In the genomic region with DNA sequence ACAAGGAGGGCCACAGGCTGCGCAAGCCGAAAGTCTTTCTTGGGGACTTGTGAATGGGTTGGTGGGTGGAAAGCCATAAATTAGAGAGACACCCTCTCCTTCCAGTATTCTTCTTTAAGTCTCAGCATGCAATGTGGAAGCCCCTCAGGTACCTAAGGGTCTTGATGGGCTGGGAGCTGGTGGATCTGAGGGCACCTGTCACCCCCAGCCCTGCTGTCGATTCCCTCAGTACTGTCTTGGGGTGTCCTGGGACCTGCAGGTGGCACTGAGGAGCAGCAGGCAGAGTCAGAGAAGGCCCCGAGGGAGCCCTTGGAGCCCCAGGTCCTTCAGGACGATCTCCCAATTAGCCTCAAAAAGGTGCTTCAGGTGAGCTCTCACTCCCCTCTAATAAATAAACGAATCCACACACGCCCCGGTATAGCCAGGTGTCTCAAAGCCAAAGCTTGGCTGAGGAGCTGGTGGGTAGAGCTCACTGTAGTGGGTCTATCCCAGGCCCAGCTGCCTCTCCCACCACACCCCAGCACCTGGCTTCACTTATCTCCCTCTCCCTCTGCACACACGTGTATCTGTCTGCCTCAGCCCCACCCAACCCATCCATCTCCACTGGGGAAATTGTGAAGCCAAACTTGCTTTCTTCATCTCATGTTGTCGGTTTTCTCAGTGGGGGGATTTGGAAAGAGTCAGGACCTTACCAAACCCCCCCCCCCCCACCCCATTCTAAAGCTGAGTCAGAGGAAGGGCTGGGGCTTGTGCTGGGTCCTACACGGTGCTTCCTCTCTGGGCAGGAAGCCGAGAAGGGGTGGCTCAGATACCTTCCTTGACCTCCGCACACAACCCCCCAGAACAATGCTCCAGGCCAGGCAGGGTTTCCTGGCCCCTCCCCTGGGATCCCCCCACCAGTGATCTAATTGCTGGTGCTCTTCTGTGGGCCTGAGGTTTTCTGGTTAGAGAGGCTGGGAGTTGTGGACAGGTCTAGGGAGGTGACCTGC, we compare ENCODE assay signal across 1 cellular context.
TF ChIP-seq lines count a peak whose summit lies in the region.

No MANE protein-coding gene starts in this region.

TF ChIP-seq in GM23338, 12 proteins besides CTCF, POLR2A, EP300 and RAD21:
- TF ChIP-seq, protein P1, sequence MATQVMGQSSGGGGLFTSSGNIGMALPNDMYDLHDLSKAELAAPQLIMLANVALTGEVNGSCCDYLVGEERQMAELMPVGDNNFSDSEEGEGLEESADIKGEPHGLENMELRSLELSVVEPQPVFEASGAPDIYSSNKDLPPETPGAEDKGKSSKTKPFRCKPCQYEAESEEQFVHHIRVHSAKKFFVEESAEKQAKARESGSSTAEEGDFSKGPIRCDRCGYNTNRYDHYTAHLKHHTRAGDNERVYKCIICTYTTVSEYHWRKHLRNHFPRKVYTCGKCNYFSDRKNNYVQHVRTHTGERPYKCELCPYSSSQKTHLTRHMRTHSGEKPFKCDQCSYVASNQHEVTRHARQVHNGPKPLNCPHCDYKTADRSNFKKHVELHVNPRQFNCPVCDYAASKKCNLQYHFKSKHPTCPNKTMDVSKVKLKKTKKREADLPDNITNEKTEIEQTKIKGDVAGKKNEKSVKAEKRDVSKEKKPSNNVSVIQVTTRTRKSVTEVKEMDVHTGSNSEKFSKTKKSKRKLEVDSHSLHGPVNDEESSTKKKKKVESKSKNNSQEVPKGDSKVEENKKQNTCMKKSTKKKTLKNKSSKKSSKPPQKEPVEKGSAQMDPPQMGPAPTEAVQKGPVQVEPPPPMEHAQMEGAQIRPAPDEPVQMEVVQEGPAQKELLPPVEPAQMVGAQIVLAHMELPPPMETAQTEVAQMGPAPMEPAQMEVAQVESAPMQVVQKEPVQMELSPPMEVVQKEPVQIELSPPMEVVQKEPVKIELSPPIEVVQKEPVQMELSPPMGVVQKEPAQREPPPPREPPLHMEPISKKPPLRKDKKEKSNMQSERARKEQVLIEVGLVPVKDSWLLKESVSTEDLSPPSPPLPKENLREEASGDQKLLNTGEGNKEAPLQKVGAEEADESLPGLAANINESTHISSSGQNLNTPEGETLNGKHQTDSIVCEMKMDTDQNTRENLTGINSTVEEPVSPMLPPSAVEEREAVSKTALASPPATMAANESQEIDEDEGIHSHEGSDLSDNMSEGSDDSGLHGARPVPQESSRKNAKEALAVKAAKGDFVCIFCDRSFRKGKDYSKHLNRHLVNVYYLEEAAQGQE (IDR thresholded peaks at IDR 0.05; ENCODE audit: unreplicated experiment), result no peak
- no peak for TF ChIP-seq CREB1 (CRISPR knock-in tag; IDR thresholded peaks at IDR 0.05; ENCODE audit: low read depth)
- TF ChIP-seq JUNB (IDR thresholded peaks at IDR 0.05; ENCODE audit: unreplicated experiment), result no peak
- no peak for TF ChIP-seq NANOG (IDR thresholded peaks at IDR 0.05; ENCODE audit: borderline replicate concordance)
- TF ChIP-seq ZNF331 (CRISPR knock-in tag; IDR thresholded peaks at IDR 0.05; ENCODE audit: low read depth), result no peak
- TF ChIP-seq EZH2phosphoT487 (IDR thresholded peaks at IDR 0.05; ENCODE audit: unreplicated experiment), result no peak
- TF ChIP-seq STAT1 (IDR thresholded peaks at IDR 0.05; ENCODE audit: unreplicated experiment), result no peak
- TF ChIP-seq, protein P2, sequence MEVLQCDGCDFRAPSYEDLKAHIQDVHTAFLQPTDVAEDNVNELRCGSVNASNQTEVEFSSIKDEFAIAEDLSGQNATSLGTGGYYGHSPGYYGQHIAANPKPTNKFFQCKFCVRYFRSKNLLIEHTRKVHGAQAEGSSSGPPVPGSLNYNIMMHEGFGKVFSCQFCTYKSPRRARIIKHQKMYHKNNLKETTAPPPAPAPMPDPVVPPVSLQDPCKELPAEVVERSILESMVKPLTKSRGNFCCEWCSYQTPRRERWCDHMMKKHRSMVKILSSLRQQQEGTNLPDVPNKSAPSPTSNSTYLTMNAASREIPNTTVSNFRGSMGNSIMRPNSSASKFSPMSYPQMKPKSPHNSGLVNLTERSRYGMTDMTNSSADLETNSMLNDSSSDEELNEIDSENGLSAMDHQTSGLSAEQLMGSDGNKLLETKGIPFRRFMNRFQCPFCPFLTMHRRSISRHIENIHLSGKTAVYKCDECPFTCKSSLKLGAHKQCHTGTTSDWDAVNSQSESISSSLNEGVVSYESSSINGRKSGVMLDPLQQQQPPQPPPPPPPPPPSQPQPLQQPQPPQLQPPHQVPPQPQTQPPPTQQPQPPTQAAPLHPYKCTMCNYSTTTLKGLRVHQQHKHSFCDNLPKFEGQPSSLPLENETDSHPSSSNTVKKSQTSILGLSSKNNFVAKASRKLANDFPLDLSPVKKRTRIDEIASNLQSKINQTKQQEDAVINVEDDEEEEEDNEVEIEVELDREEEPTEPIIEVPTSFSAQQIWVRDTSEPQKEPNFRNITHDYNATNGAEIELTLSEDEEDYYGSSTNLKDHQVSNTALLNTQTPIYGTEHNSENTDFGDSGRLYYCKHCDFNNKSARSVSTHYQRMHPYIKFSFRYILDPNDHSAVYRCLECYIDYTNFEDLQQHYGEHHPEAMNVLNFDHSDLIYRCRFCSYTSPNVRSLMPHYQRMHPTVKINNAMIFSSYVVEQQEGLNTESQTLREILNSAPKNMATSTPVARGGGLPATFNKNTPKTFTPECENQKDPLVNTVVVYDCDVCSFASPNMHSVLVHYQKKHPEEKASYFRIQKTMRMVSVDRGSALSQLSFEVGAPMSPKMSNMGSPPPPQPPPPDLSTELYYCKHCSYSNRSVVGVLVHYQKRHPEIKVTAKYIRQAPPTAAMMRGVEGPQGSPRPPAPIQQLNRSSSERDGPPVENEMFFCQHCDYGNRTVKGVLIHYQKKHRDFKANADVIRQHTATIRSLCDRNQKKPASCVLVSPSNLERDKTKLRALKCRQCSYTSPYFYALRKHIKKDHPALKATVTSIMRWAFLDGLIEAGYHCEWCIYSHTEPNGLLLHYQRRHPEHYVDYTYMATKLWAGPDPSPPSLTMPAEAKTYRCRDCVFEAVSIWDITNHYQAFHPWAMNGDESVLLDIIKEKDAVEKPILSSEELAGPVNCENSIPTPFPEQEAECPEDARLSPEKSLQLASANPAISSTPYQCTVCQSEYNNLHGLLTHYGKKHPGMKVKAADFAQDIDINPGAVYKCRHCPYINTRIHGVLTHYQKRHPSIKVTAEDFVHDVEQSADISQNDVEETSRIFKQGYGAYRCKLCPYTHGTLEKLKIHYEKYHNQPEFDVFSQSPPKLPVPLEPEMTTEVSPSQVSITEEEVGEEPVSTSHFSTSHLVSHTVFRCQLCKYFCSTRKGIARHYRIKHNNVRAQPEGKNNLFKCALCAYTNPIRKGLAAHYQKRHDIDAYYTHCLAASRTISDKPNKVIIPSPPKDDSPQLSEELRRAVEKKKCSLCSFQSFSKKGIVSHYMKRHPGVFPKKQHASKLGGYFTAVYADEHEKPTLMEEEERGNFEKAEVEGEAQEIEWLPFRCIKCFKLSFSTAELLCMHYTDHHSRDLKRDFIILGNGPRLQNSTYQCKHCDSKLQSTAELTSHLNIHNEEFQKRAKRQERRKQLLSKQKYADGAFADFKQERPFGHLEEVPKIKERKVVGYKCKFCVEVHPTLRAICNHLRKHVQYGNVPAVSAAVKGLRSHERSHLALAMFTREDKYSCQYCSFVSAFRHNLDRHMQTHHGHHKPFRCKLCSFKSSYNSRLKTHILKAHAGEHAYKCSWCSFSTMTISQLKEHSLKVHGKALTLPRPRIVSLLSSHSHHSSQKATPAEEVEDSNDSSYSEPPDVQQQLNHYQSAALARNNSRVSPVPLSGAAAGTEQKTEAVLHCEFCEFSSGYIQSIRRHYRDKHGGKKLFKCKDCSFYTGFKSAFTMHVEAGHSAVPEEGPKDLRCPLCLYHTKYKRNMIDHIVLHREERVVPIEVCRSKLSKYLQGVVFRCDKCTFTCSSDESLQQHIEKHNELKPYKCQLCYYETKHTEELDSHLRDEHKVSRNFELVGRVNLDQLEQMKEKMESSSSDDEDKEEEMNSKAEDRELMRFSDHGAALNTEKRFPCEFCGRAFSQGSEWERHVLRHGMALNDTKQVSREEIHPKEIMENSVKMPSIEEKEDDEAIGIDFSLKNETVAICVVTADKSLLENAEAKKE (CRISPR knock-in tag; IDR thresholded peaks at IDR 0.05), result no peak
- no peak for TF ChIP-seq ZNF114 (CRISPR knock-in tag; IDR thresholded peaks at IDR 0.05)
- TF ChIP-seq, protein P3, sequence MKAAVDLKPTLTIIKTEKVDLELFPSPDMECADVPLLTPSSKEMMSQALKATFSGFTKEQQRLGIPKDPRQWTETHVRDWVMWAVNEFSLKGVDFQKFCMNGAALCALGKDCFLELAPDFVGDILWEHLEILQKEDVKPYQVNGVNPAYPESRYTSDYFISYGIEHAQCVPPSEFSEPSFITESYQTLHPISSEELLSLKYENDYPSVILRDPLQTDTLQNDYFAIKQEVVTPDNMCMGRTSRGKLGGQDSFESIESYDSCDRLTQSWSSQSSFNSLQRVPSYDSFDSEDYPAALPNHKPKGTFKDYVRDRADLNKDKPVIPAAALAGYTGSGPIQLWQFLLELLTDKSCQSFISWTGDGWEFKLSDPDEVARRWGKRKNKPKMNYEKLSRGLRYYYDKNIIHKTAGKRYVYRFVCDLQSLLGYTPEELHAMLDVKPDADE (IDR thresholded peaks at IDR 0.05), result no peak
- TF ChIP-seq EZH2 (IDR thresholded peaks at IDR 0.05; ENCODE audit: low read depth, unreplicated experiment), result no peak
- no peak for TF ChIP-seq POLR2AphosphoS5 (IDR thresholded peaks at IDR 0.05; ENCODE audit: low read depth)
